In genomic region chr14:63276492-63277342, GRCh38 we compare ENCODE assay signal across 8 cellular contexts. TPM values are rescaled to one million over a fixed set of nuclear protein-coding genes. Genes with fewer than 3 reads are reported as not detected.
A peak's percentile ranks its signal among the peaks of the same experiment; 100 is the strongest.
DNase-seq lines count a peak whose midpoint lies in the region; ATAC-seq, FAIRE-seq and TF ChIP-seq lines count a peak whose summit lies in the region.

No MANE protein-coding gene starts in this region.

- H3K27ac ChIP-seq in mammary epithelial cell (ENCODE audit: insufficient read depth, low read depth, low read length) (no peak overlapping the region), left lung (no peak overlapping the region)

- no peaks in the 10 kb centered on the region for H4K20me1 ChIP-seq in mammary epithelial cell (ENCODE audit: insufficient read depth, low read length)

- BruUV-seq in mammary epithelial cell (replicated peaks; lab: Mats Ljungman, UMichigan) = no TSS peak

- H2AFZ ChIP-seq in mammary epithelial cell (ENCODE audit: low read depth, low read length) = no peak overlapping the region

- no peaks in the 10 kb centered on the region for H3K4me1 ChIP-seq in mammary epithelial cell (ENCODE audit: insufficient read depth, low read length)
- no peaks in the 10 kb centered on the region for H3K4me1 ChIP-seq in left lung

- 46% methylated on average over 5 of the region's 5 CpGs for WGBS in mammary epithelial cell (ENCODE audit: low coverage, missing lambda C conversion rate)

- no peak overlapping the region for H3K4me2 ChIP-seq in mammary epithelial cell (ENCODE audit: insufficient read depth, low read depth, low read length)

- H3K27me3 ChIP-seq in mammary epithelial cell (ENCODE audit: insufficient read depth, low read length) (no peaks in the 10 kb centered on the region), left lung (no peaks in the 10 kb centered on the region)

- DNase-seq in AML-193 (lab: John Stamatoyannopoulos, UW) = peak; percentile 34 to 40
- DNase-seq in GM18507 (ENCODE audit: extremely low spot score, insufficient read length, low read depth) = no peak
- peak; percentile 46 for DNase-seq in HPDE6-E6E7 (ENCODE audit: extremely low spot score)
- DNase-seq in NCI-H526 (lab: John Stamatoyannopoulos, UW) = peak; percentile 5 to 44
- peak; percentile 65 for DNase-seq in mammary epithelial cell
- DNase-seq in left lung = no peak
- no peak for DNase-seq in GM19238 (ENCODE audit: insufficient read length, low spot score)
- no peak for DNase-seq in putamen (ENCODE audit: low spot score)

- ATAC-seq in left lung = peak; percentile 66

- H3K9me3 ChIP-seq in mammary epithelial cell (replicated peaks; ENCODE audit: insufficient read depth, low read length) (no peaks in the 10 kb centered on the region), left lung (no peaks in the 10 kb centered on the region)

- no peaks in the 10 kb centered on the region for H3K79me2 ChIP-seq in mammary epithelial cell (ENCODE audit: insufficient read depth, low read length)

- FAIRE-seq in GM18507 (lab: Jason Lieb, UNC) = peak; percentile 79

- H3K9ac ChIP-seq in mammary epithelial cell (ENCODE audit: insufficient read depth, low read length) = no peak overlapping the region

- intact Hi-C loops in mammary epithelial cell (cut with micrococcal nuclease) = loop anchor here (1.0 to 10.0 kb wide), 5 partner anchors 102 to 1352 kb away; no protein-coding TSS in a partner anchor
- intact Hi-C loops in left lung (cut with DNase I) = loop anchor here in 1 of 2 donors (5.0 to 10.0 kb wide), 2 partner anchors 99 to 1102 kb away; no protein-coding TSS in a partner anchor

- no peaks in the 10 kb centered on the region for H3K36me3 ChIP-seq in mammary epithelial cell (ENCODE audit: insufficient read depth, low read length)
- H3K36me3 ChIP-seq in left lung = no peaks in the 10 kb centered on the region

- in situ Hi-C loops in mammary epithelial cell (cut with MboI; ENCODE audit: low sequenced_read_pairs in 2 of 2) = loop anchor here (5.0 to 10.0 kb wide), 4 partner anchors 99 to 1102 kb away; no protein-coding TSS in a partner anchor

- peak; percentile 75 to 86 for TF ChIP-seq CTCF in mammary epithelial cell (conservative IDR thresholded peaks at IDR 0.05 in 1 of 2, IDR thresholded peaks at IDR 0.05 in 1 of 2; ENCODE audit: extremely low read depth in 1 of 2, insufficient read depth in 1 of 2, low read depth in 1 of 2, low read length in 2 of 2)
- peak; percentile 72 to 76 for TF ChIP-seq CTCF in left lung (IDR thresholded peaks at IDR 0.05)

- CTCF ChIA-PET in mammary epithelial cell (lab: Charles Lee; ENCODE audit: low non-redundant PET) = interaction anchor here (0.6 to 0.7 kb wide), 2 partner anchors 103 to 500 kb away, joined by 3 to 6 read pairs; no protein-coding TSS in a partner anchor

- dilution Hi-C loops in mammary epithelial cell (cut with HindIII; ENCODE audit: low sequenced_read_pairs) = no loop called here

- H3K4me3 ChIP-seq in mammary epithelial cell (replicated peaks in 1 of 3; ENCODE audit: insufficient read depth in 1 of 3, low read depth in 2 of 3, low read length in 3 of 3) = no peak overlapping the region
- no peak overlapping the region for H3K4me3 ChIP-seq in left lung

RNA-seq across cellular contexts. Expression of gene GPHB5, which starts 42.0 kb away (rescaled TPM):
- total RNA-seq in mammary epithelial cell (not detected), left lung (not detected)
- not detected for polyA plus RNA-seq in mammary epithelial cell
- polyA minus RNA-seq in mammary epithelial cell = not detected

Comparison
In these comparisons a context has a peak if more than half of its experiments do, and no peak if none do; other contexts are left out.
1. DNase-seq: peak in AML-193 (2 of 2), HPDE6-E6E7 (single experiment), NCI-H526 (2 of 2) and mammary epithelial cell (single experiment); none in GM18507 (single experiment), left lung (0 of 2), GM19238 (single experiment) and putamen (single experiment).